ENCODE assay signal across 9 cellular contexts in genomic region chr1:228902781-228903572, GRCh38.
A peak's percentile ranks its signal among the peaks of the same experiment; 100 is the strongest.
DNase-seq lines count a peak whose midpoint lies in the region; ATAC-seq lines count a peak whose summit lies in the region.
"Had no signal": no experiment of that assay in that cellular context is flagged by ENCODE, and none has a peak within 500 bp of the region (broad histone marks: within the 10 kb centered on the region; RNA-seq: fewer than 3 reads in every experiment).

No MANE protein-coding gene starts in this region.

- H3K27me3 Mint-ChIP-seq in activated CD4-positive, alpha-beta memory T cell treated with anti-CD3 and anti-CD28 coated beads for 36 hours = no peaks in the 10 kb centered on the region

- 49% methylated on average over 15 of the region's 15 CpGs for WGBS in right cardiac atrium

- H3K36me3 ChIP-seq in skeletal muscle satellite cell (ENCODE audit: insufficient read depth, low read length) = no peaks in the 10 kb centered on the region

- no peaks in the 10 kb centered on the region for H3K27me3 ChIP-seq in right cardiac atrium (ENCODE audit: control insufficient read depth, insufficient read depth)
- peaks cover 68% of the 10 kb centered on the region for H3K27me3 ChIP-seq in skeletal muscle satellite cell (ENCODE audit: control insufficient read depth, insufficient read depth, low read length)

- no peak overlapping the region for H3K27ac Mint-ChIP-seq in activated CD4-positive, alpha-beta memory T cell treated with anti-CD3 and anti-CD28 coated beads for 36 hours

- ATAC-seq in right cardiac atrium (peak; percentile 86 to 92), GM21717 (IDR thresholded peaks at IDR 0.05; ENCODE audit: unreplicated experiment) (no peak)

- H3K9ac ChIP-seq in skeletal muscle satellite cell (ENCODE audit: low read depth, low read length) = no peak overlapping the region

- peaks cover 4% of the 10 kb centered on the region for H3K4me1 ChIP-seq in right cardiac atrium (ENCODE audit: control insufficient read depth, insufficient read depth, low read length)
- H3K4me1 ChIP-seq in skeletal muscle satellite cell (ENCODE audit: control insufficient read depth, insufficient read depth, low read length) = peaks cover 16% of the 10 kb centered on the region

- POLR2A ChIA-PET in activated CD4-positive, alpha-beta memory T cell treated with anti-CD3 and anti-CD28 coated beads for 36 hours (lab: Charles Lee) = no interaction called here

- peak overlapping the region; percentile 45 for H3K4me2 ChIP-seq in skeletal muscle satellite cell (ENCODE audit: low read length)

- H3K9me3 ChIP-seq in right cardiac atrium (ENCODE audit: control insufficient read depth, low read length) (no peaks in the 10 kb centered on the region), skeletal muscle satellite cell (replicated peaks; ENCODE audit: low read length) (no peaks in the 10 kb centered on the region)

- no peaks in the 10 kb centered on the region for H3K4me1 Mint-ChIP-seq in activated CD4-positive, alpha-beta memory T cell treated with anti-CD3 and anti-CD28 coated beads for 36 hours (ENCODE audit: low read depth)

- H3K27ac ChIP-seq in right cardiac atrium (ENCODE audit: low read length) = peak overlapping the region; percentile 31
- H3K27ac ChIP-seq: SK-N-MC had no signal

- no peak overlapping the region for H3K4me3 Mint-ChIP-seq in activated CD4-positive, alpha-beta memory T cell treated with anti-CD3 and anti-CD28 coated beads for 36 hours

- no peaks in the 10 kb centered on the region for H3K36me3 Mint-ChIP-seq in activated CD4-positive, alpha-beta memory T cell treated with anti-CD3 and anti-CD28 coated beads for 36 hours

- H3K9me3 Mint-ChIP-seq in activated CD4-positive, alpha-beta memory T cell treated with anti-CD3 and anti-CD28 coated beads for 36 hours = peaks cover 1% of the 10 kb centered on the region

- CTCF ChIA-PET in activated CD4-positive, alpha-beta memory T cell treated with anti-CD3 and anti-CD28 coated beads for 36 hours (lab: Charles Lee) = no interaction called here

- H3K4me3 ChIP-seq in right cardiac atrium (ENCODE audit: low read length) (no peak overlapping the region), skeletal muscle satellite cell (ENCODE audit: low read length) (no peak overlapping the region)
- H3K4me3 ChIP-seq: SK-N-MC had no signal

- intact Hi-C loops in right cardiac atrium (cut with DNase I) = loop anchor here in 2 of 4 donors (10.0 kb wide), 2 partner anchors 158 to 168 kb away; partner anchors contain the start of gene RHOU (in 1 of the 2)
- intact Hi-C loops in activated CD4-positive, alpha-beta memory T cell treated with anti-CD3 and anti-CD28 coated beads for 36 hours (cut with micrococcal nuclease) = no loop called here

- peak; percentile 88 for DNase-seq in LHCN-M2 (ENCODE audit: low read depth)
- peak; percentile 88 for DNase-seq in amniotic stem cell (lab: John Stamatoyannopoulos, UW)
- DNase-seq in right cardiac atrium = peak; percentile 86 to 92 (median 88)
- no peak for DNase-seq in activated CD4-positive, alpha-beta memory T cell treated with anti-CD3 and anti-CD28 coated beads for 36 hours
- DNase-seq in cortex of kidney (lab: John Stamatoyannopoulos, UW) = no peak
- no peak for DNase-seq in GM19238 (ENCODE audit: insufficient read length, low spot score)

Comparison
In these comparisons a context has a peak if more than half of its experiments do, and no peak if none do; other contexts are left out.
1. DNase-seq: peak in LHCN-M2 (single experiment), amniotic stem cell (single experiment) and right cardiac atrium (3 of 3); none in activated CD4-positive, alpha-beta memory T cell treated with anti-CD3 and anti-CD28 coated beads for 36 hours (single experiment), cortex of kidney (single experiment) and GM19238 (single experiment).